10 cellular contexts compared by ENCODE assay signal in the genomic region with DNA sequence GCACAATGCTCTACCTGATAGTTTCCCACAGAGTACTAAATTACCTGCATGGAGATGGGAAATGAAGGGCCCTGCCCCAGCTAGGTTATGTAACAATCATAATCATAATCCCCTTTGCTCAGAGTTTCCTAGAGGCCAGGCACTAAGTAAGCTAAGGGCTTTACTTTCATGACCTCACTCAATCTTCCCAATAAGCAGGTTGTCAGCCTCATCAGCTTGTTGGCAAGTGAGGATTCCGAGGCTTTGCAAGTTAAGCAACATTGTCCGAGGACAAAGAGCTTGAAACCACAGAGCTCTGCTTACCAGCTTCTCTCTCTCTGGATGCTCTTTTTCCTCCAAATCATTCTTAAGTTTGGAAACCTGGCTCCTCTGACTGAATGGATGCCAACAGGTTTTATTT.
"Had no signal": no experiment of that assay in that cellular context is flagged by ENCODE, and none has a peak within 500 bp of the region (broad histone marks: within the 10 kb centered on the region; RNA-seq: fewer than 3 reads in every experiment).

No MANE protein-coding gene starts in this region.

- DNase-seq: activated B cell treated with CpG ODN at 0.5 μM for 24 hours; activated CD4-positive, alpha-beta memory T cell treated with anti-CD3 and anti-CD28 coated beads, Interleukin-2, amount 10 ng/mL, durations not matched to agents 7 days and 5 days; activated CD4-positive, alpha-beta T cell treated with anti-CD3 and anti-CD28 coated beads for 4 hours; activated naive CD4-positive, alpha-beta T cell treated with anti-CD3 and anti-CD28 coated beads, Interleukin-2, amount 10 ng/mL, durations not matched to agents 7 days and 5 days; activated T-cell treated with anti-CD3 and anti-CD28 coated beads, Interleukin-2, amount 50 U/mL, for 24 hours; effector memory CD8-positive, alpha-beta T cell; left ventricle myocardium inferior; T-helper 2 cell; transverse colon; uterus had no signal
